Comparison of ENCODE assay signal across 17 cellular contexts in the genomic region with DNA sequence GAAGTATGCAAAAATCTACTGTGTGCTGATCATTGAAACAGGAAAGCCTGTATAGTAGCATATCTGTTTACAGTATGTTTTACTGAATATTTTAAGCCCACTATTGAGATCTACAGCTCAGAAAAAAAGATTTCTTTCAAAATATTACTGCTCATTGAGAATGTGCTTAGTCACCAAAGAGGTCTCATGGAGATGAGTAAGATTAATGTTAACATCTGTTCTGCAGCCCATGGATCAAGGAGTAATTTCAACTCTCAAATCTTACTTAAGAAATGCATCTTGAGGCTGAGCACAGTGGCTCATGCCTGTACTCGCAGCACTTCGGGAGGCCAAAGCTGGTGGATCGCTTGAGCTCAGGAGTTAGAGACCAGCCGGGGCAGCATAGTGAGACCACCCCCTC. TPM values are rescaled to one million over a fixed set of nuclear protein-coding genes. Genes with fewer than 3 reads are reported as not detected.
A peak's percentile ranks its signal among the peaks of the same experiment; 100 is the strongest.
DNase-seq lines count a peak whose midpoint lies in the region; ATAC-seq, FAIRE-seq and TF ChIP-seq lines count a peak whose summit lies in the region.
"Had no signal": no experiment of that assay in that cellular context is flagged by ENCODE, and none has a peak within 500 bp of the region (broad histone marks: within the 10 kb centered on the region; RNA-seq: fewer than 3 reads in every experiment).

No MANE protein-coding gene starts in this region.

- peak overlapping the region; percentile 34 for H3K27ac ChIP-seq in ACC112 (ENCODE audit: low read depth, low read length)
- H3K27ac ChIP-seq in astrocyte (ENCODE audit: low read depth, low read length) = no peak overlapping the region

- peak overlapping the region; percentile 52 for H3K4me3 Mint-ChIP-seq in astrocyte (ENCODE audit: unreplicated experiment)

- peaks cover 4% of the 10 kb centered on the region for H3K9me3 Mint-ChIP-seq in astrocyte (ENCODE audit: unreplicated experiment)

- DNase-seq in ELR (ENCODE audit: low read depth) = peak; percentile 78
- DNase-seq in astrocyte (ENCODE audit: low read depth) = peak; percentile 21
- peak; percentile 43 for DNase-seq in foreskin melanocyte
- DNase-seq in LoVo (ENCODE audit: low spot score) = no peak
- DNase-seq in NCI-H774 (lab: John Stamatoyannopoulos, UW) = no peak
- DNase-seq: activated CD4-positive, alpha-beta T cell treated with anti-CD3 and anti-CD28 coated beads for 48 hours; activated gamma-delta T cell treated with Interleukin-2 at 50 U/mL for 16 hours; BE2C; NCI-H226; stimulated activated CD4-positive, alpha-beta T cell treated with anti-CD3 and anti-CD28 coated beads, Interleukin-2, amount 100 ng/mL, for 48 hours; stimulated activated naive CD4-positive, alpha-beta T cell had no signal

- H3K9ac ChIP-seq in astrocyte (ENCODE audit: low read length) = no peak overlapping the region

- H3K79me2 ChIP-seq in ACC112 (ENCODE audit: control insufficient read depth, insufficient read depth, low read length, unreplicated experiment) (peaks cover 94% of the 10 kb centered on the region), astrocyte (ENCODE audit: insufficient read depth, low read length) (peaks cover 95% of the 10 kb centered on the region)

- H3K9me3 ChIP-seq in astrocyte (ENCODE audit: insufficient read depth, low read depth, low read length) = no peaks in the 10 kb centered on the region
- H3K9me3 ChIP-seq: BE2C had no signal

- peaks cover 19% of the 10 kb centered on the region for H3K36me3 ChIP-seq in ACC112 (ENCODE audit: insufficient read depth, low read length)
- H3K36me3 ChIP-seq in astrocyte (ENCODE audit: insufficient read depth, low read length) = peaks cover 8% of the 10 kb centered on the region

- H4K20me1 ChIP-seq in astrocyte (ENCODE audit: insufficient read depth, low read length) = peaks cover 72% of the 10 kb centered on the region

- no peak overlapping the region for H3K27ac Mint-ChIP-seq in astrocyte (ENCODE audit: unreplicated experiment)

- no peak for TF ChIP-seq CTCF in astrocyte (IDR thresholded peaks at IDR 0.05; ENCODE audit: insufficient read depth, low read depth, low read length)

- peaks cover 14% of the 10 kb centered on the region for H3K4me1 Mint-ChIP-seq in astrocyte (ENCODE audit: low read depth, unreplicated experiment)

- H3K4me1 ChIP-seq in ACC112 (ENCODE audit: control insufficient read depth, insufficient read depth, low read length, unreplicated experiment) (peaks cover 6% of the 10 kb centered on the region), astrocyte (ENCODE audit: insufficient read depth, low read length) (peaks cover 16% of the 10 kb centered on the region)
- H3K4me1 ChIP-seq: BE2C had no signal

- ATAC-seq in HG02763 (IDR thresholded peaks at IDR 0.05; ENCODE audit: unreplicated experiment) (no peak), GM18858 (IDR thresholded peaks at IDR 0.05; ENCODE audit: unreplicated experiment) (no peak)

- H3K36me3 Mint-ChIP-seq in astrocyte (ENCODE audit: low read depth, unreplicated experiment) = peaks cover 37% of the 10 kb centered on the region

- H3K4me2 ChIP-seq in astrocyte (ENCODE audit: low read length) = no peak overlapping the region

- no peak overlapping the region for H3K4me3 ChIP-seq in ACC112 (ENCODE audit: low read depth, low read length)
- H3K4me3 ChIP-seq in astrocyte (ENCODE audit: insufficient read depth, low read depth, low read length) = no peak overlapping the region

- FAIRE-seq in astrocyte (lab: Jason Lieb, UNC) = no peak
- FAIRE-seq: G401.6 had no signal

- H3K27me3 Mint-ChIP-seq in astrocyte (ENCODE audit: low read depth, unreplicated experiment) = no peaks in the 10 kb centered on the region

- H2AFZ ChIP-seq in ACC112 (ENCODE audit: low read length, unreplicated experiment) (no peak overlapping the region), astrocyte (ENCODE audit: low read depth, low read length) (no peak overlapping the region)

- no peaks in the 10 kb centered on the region for H3K27me3 ChIP-seq in ACC112 (ENCODE audit: insufficient read depth, low read length)
- H3K27me3 ChIP-seq in astrocyte (ENCODE audit: insufficient read depth, low read length) = no peaks in the 10 kb centered on the region
- H3K27me3 ChIP-seq: BE2C had no signal

RNA-seq across cellular contexts. Expression of a gene that starts 3.3 kb away (rescaled TPM):
- 73.6 and 77.2 TPM in 2 replicates for total RNA-seq in astrocyte

RNA-seq across cellular contexts. Expression of a gene that starts 53.4 kb away (rescaled TPM):
- not detected in 2 replicates for total RNA-seq in astrocyte
- total RNA-seq: H4; T-helper 1 cell treated with Interleukin-12 subunit alpha and Interleukin-12 subunit beta and Interleukin-4 antibody, amounts not matched to agents 30 ng/mL and 1 ng/mL, for 36 hours had no signal

RNA-seq across cellular contexts. Expression of a gene that starts 53.7 kb away (rescaled TPM):
- 0.31 and 0.68 TPM in 2 replicates for total RNA-seq in astrocyte

Comparison
In these comparisons a context has a peak if more than half of its experiments do, and no peak if none do; other contexts are left out.
1. DNase-seq: peak in ELR (single experiment), astrocyte (single experiment) and foreskin melanocyte (single experiment); none in LoVo (single experiment) and NCI-H774 (single experiment).